ENCODE assay signal across 18 cellular contexts in genomic region chrX:48579259-48579658, GRCh38. TPM values are rescaled to one million over a fixed set of nuclear protein-coding genes. Genes with fewer than 3 reads are reported as not detected.
DNase-seq lines count a peak whose midpoint lies in the region; ATAC-seq, FAIRE-seq and TF ChIP-seq lines count a peak whose summit lies in the region.
"Had no signal": no experiment of that assay in that cellular context is flagged by ENCODE, and none has a peak within 500 bp of the region (broad histone marks: within the 10 kb centered on the region; RNA-seq: fewer than 3 reads in every experiment).

No MANE protein-coding gene starts in this region.

- CTCF ChIA-PET in A549 (lab: Yijun Ruan, JAX) = interaction anchor here (0.5 kb wide), 1 partner anchor 17 kb away, joined by 3 read pairs; no protein-coding TSS in a partner anchor

- H3K4me3 ChIP-seq in A549 (no peak overlapping the region), SJCRH30 (no peak overlapping the region)
- H3K4me3 ChIP-seq: heart left ventricle, pancreas, uterus had no signal

- peak; percentile 3 to 18; a peak in 1 of 6 replicates for ATAC-seq in A549
- ATAC-seq in foreskin keratinocyte = peak; percentile 42
- no peak for ATAC-seq in Right ventricle myocardium inferior
- ATAC-seq: activated CD8-positive, alpha-beta memory T cell treated with anti-CD3 and anti-CD28 coated beads, Interleukin-2, amount 10 ng/mL, durations not matched to agents 7 days and 5 days; heart left ventricle; pancreas had no signal

- TF ChIP-seq RAD21 in A549 (conservative IDR thresholded peaks at IDR 0.05 in 1 of 2, IDR thresholded peaks at IDR 0.05 in 1 of 2) = no peak

- H3K27ac ChIP-seq in A549 (no peak overlapping the region), SJCRH30 (peak overlapping the region; percentile 65), foreskin keratinocyte (no peak overlapping the region)
- H3K27ac ChIP-seq: heart left ventricle, pancreas, uterus had no signal

- peaks cover 49% of the 10 kb centered on the region for H3K36me3 ChIP-seq in SJCRH30
- H3K36me3 ChIP-seq: uterus had no signal

- no peaks in the 10 kb centered on the region for H3K9me3 Mint-ChIP-seq in activated CD4-positive, alpha-beta T cell treated with anti-CD3 and anti-CD28 coated beads, Interleukin-2, amount 10 ng/mL, durations not matched to agents 24 days and 14 days

- no peak for TF ChIP-seq EP300 in A549 (IDR thresholded peaks at IDR 0.05)

- intact Hi-C loops in activated CD4-positive, alpha-beta T cell treated with anti-CD3 and anti-CD28 coated beads, Interleukin-2, amount 10 ng/mL, durations not matched to agents 24 days and 14 days (cut with micrococcal nuclease) = no loop called here
- intact Hi-C loops in Right ventricle myocardium inferior (cut with DNase I) = no loop called here

- DNase-seq in A549 (ENCODE audit: low read depth in 1 of 2, low spot score in 1 of 2) = no peak
- DNase-seq in SJCRH30 = peak in 1 of 2 experiments; percentile 9
- no peak for DNase-seq in foreskin keratinocyte
- DNase-seq in activated CD4-positive, alpha-beta T cell treated with anti-CD3 and anti-CD28 coated beads, Interleukin-2, amount 10 ng/mL, durations not matched to agents 24 days and 14 days = no peak
- no peak for DNase-seq in kidney glomerular epithelial cell (lab: John Stamatoyannopoulos, UW)
- DNase-seq in Right ventricle myocardium inferior (ENCODE audit: missing footprints) = no peak
- no peak for DNase-seq in NCI-H1694 (lab: John Stamatoyannopoulos, UW)
- DNase-seq: activated CD4-positive, alpha-beta T cell treated with anti-CD3 and anti-CD28 coated beads for 1 hour; activated CD8-positive, alpha-beta memory T cell treated with anti-CD3 and anti-CD28 coated beads, Interleukin-2, amount 10 ng/mL, durations not matched to agents 7 days and 5 days; activated effector memory CD4-positive, alpha-beta T cell treated with Interleukin-2 at 50 U/mL for 16 hours; caudate nucleus; heart left ventricle; NCI-H1930; NCI-H345; pancreas; T-helper 9 cell; uterus had no signal

- peaks cover 48% of the 10 kb centered on the region for H3K36me3 Mint-ChIP-seq in activated CD4-positive, alpha-beta T cell treated with anti-CD3 and anti-CD28 coated beads, Interleukin-2, amount 10 ng/mL, durations not matched to agents 24 days and 14 days (ENCODE audit: low read depth)

- TF ChIP-seq POLR2A in A549 (IDR thresholded peaks at IDR 0.05; ENCODE audit: low read length) = no peak
- peak; percentile 35 for TF ChIP-seq POLR2A in GM18526 (IDR thresholded peaks at IDR 0.05; ENCODE audit: extremely low read depth, insufficient read length)

- H3K4me2 ChIP-seq in A549 = no peak overlapping the region

- no peak for FAIRE-seq in A549 (lab: Jason Lieb, UNC)
- FAIRE-seq: pancreas had no signal

- H3K9me3 ChIP-seq in A549 (no peaks in the 10 kb centered on the region), SJCRH30 (replicated peaks) (no peaks in the 10 kb centered on the region)
- H3K9me3 ChIP-seq: heart left ventricle, pancreas, uterus had no signal

- peaks cover 6% of the 10 kb centered on the region for H3K4me1 Mint-ChIP-seq in activated CD4-positive, alpha-beta T cell treated with anti-CD3 and anti-CD28 coated beads, Interleukin-2, amount 10 ng/mL, durations not matched to agents 24 days and 14 days

- TF ChIP-seq CTCF in A549 (IDR thresholded peaks at IDR 0.05) (no peak), foreskin keratinocyte (conservative IDR thresholded peaks at IDR 0.05) (no peak)

- H3K27me3 ChIP-seq in SJCRH30 = no peaks in the 10 kb centered on the region
- H3K27me3 ChIP-seq in foreskin keratinocyte = no peaks in the 10 kb centered on the region
- H3K27me3 ChIP-seq: heart left ventricle, pancreas, uterus had no signal

- H3K27ac Mint-ChIP-seq in activated CD4-positive, alpha-beta T cell treated with anti-CD3 and anti-CD28 coated beads, Interleukin-2, amount 10 ng/mL, durations not matched to agents 24 days and 14 days = no peak overlapping the region

- no peaks in the 10 kb centered on the region for H3K27me3 Mint-ChIP-seq in activated CD4-positive, alpha-beta T cell treated with anti-CD3 and anti-CD28 coated beads, Interleukin-2, amount 10 ng/mL, durations not matched to agents 24 days and 14 days
- H3K27me3 Mint-ChIP-seq: activated CD8-positive, alpha-beta memory T cell treated with anti-CD3 and anti-CD28 coated beads, Interleukin-2, amount 10 ng/mL, durations not matched to agents 7 days and 5 days had no signal

- H3K4me1 ChIP-seq in A549 (peaks cover 23% of the 10 kb centered on the region; the same call in 2 of the 3 replicates), SJCRH30 (peaks cover 14% of the 10 kb centered on the region), foreskin keratinocyte (peaks cover 18% of the 10 kb centered on the region)
- H3K4me1 ChIP-seq: uterus had no signal

- POLR2A ChIA-PET in A549 (lab: Yijun Ruan, JAX) = interaction anchor here (1.4 to 1.8 kb wide), 2 partner anchors 10 to 19 kb away, joined by 6 to 7 read pairs; no protein-coding TSS in a partner anchor

- WGBS in A549 (ENCODE audit: missing lambda C conversion rate) = 95% methylated on average over 2 of the region's 3 CpGs

- no peak overlapping the region for H3K4me3 Mint-ChIP-seq in activated CD4-positive, alpha-beta T cell treated with anti-CD3 and anti-CD28 coated beads, Interleukin-2, amount 10 ng/mL, durations not matched to agents 24 days and 14 days
- H3K4me3 Mint-ChIP-seq: activated CD8-positive, alpha-beta memory T cell treated with anti-CD3 and anti-CD28 coated beads, Interleukin-2, amount 10 ng/mL, durations not matched to agents 7 days and 5 days had no signal

TF ChIP-seq in A549, 52 proteins besides CTCF, POLR2A, EP300 and RAD21 (continues in another document):
- TF ChIP-seq ESRRA (IDR thresholded peaks at IDR 0.05; ENCODE audit: borderline replicate concordance, low read length) = no peak
- no peak for TF ChIP-seq ELK1 (IDR thresholded peaks at IDR 0.05; ENCODE audit: low read depth, low read length)
- TF ChIP-seq CBX2 (IDR thresholded peaks at IDR 0.05; ENCODE audit: borderline replicate concordance, low read depth) = no peak
- TF ChIP-seq TFCP2L1 (CRISPR knock-in tag; IDR thresholded peaks at IDR 0.05) = no peak

RNA-seq across cellular contexts. Expression of gene RBM3, which starts 5.0 kb away (rescaled TPM):
- polyA plus RNA-seq in A549 (2011; rRNA removed) = 214 and 337 TPM in 2 replicates
- 186 and 205 TPM in 2 replicates for polyA plus RNA-seq in A549 (2012; cell fraction: cytosol; rRNA removed)
- 145 and 200 TPM in 2 replicates for polyA plus RNA-seq in A549 (2012; cell fraction: nucleus; rRNA removed)
- 345 to 446 TPM (median 353 TPM) in 3 replicates for polyA plus RNA-seq in A549 (2017; fragmentation: RNase III; extraction: RNeasy Plus Mini Kit Qiagen cat#74134 plus additional on column Dnase treatment)
- 260 and 279 TPM in 2 replicates for polyA minus RNA-seq in A549 (2011; rRNA and poly(A)+ RNA removed)
- 117 and 135 TPM in 2 replicates for total RNA-seq in SJCRH30 (2014; rRNA removed; shearing (Covaris generic))
- 193 and 230 TPM in 2 replicates for total RNA-seq in foreskin keratinocyte
- 208 and 226 TPM in 2 replicates for polyA plus RNA-seq in foreskin keratinocyte
- 317 and 318 TPM in 2 replicates for total RNA-seq in activated CD4-positive, alpha-beta T cell treated with anti-CD3 and anti-CD28 coated beads, Interleukin-2, amount 10 ng/mL, durations not matched to agents 24 days and 14 days
- 113 TPM for total RNA-seq in Right ventricle myocardium inferior

RNA-seq across cellular contexts. Expression of gene WDR13, which starts 18.0 kb away (rescaled TPM):
- polyA plus RNA-seq in A549 (2011; rRNA removed) (32.4 and 47.4 TPM in 2 replicates), A549 (2017; fragmentation: RNase III; extraction: RNeasy Plus Mini Kit Qiagen cat#74134 plus additional on column Dnase treatment) (47.1 to 57.3 TPM (median 51.9 TPM) in 3 replicates), foreskin keratinocyte (71.6 and 79.4 TPM in 2 replicates)
- polyA plus RNA-seq in A549 (2012; cell fraction: cytosol; rRNA removed) = 159 and 194 TPM in 2 replicates
- 477 and 479 TPM in 2 replicates for polyA plus RNA-seq in A549 (2012; cell fraction: nucleus; rRNA removed)
- polyA minus RNA-seq in A549 (2011; rRNA and poly(A)+ RNA removed) = 34.6 and 58.3 TPM in 2 replicates
- total RNA-seq in SJCRH30 (2014; rRNA removed; shearing (Covaris generic)) = 19.9 and 23.6 TPM in 2 replicates
- total RNA-seq in foreskin keratinocyte (67.2 and 83.3 TPM in 2 replicates), Right ventricle myocardium inferior (170 TPM)
- total RNA-seq in activated CD4-positive, alpha-beta T cell treated with anti-CD3 and anti-CD28 coated beads, Interleukin-2, amount 10 ng/mL, durations not matched to agents 24 days and 14 days = 43.8 and 44.9 TPM in 2 replicates

RNA-seq across cellular contexts. Expression of gene TBC1D25, which starts 39.7 kb away (rescaled TPM):
- polyA plus RNA-seq in A549 (2011; rRNA removed) (8.6 and 10.8 TPM in 2 replicates), A549 (2017; fragmentation: RNase III; extraction: RNeasy Plus Mini Kit Qiagen cat#74134 plus additional on column Dnase treatment) (8.8 to 13.0 TPM (median 11.6 TPM) in 3 replicates), foreskin keratinocyte (9.6 and 10.6 TPM in 2 replicates)
- 18.1 and 19.4 TPM in 2 replicates for polyA plus RNA-seq in A549 (2012; cell fraction: cytosol; rRNA removed)
- 28.9 and 29.3 TPM in 2 replicates for polyA plus RNA-seq in A549 (2012; cell fraction: nucleus; rRNA removed)
- polyA minus RNA-seq in A549 (2011; rRNA and poly(A)+ RNA removed) = 14.6 and 21.8 TPM in 2 replicates
- total RNA-seq in SJCRH30 (2014; rRNA removed; shearing (Covaris generic)) = 4.3 and 4.6 TPM in 2 replicates
- total RNA-seq in foreskin keratinocyte (9.3 and 9.4 TPM in 2 replicates), Right ventricle myocardium inferior (20.5 TPM)
- 14.0 and 15.9 TPM in 2 replicates for total RNA-seq in activated CD4-positive, alpha-beta T cell treated with anti-CD3 and anti-CD28 coated beads, Interleukin-2, amount 10 ng/mL, durations not matched to agents 24 days and 14 days

RNA-seq across cellular contexts. Expression of gene EBP, which starts 57.7 kb away (rescaled TPM):
- polyA plus RNA-seq in A549 (2011; rRNA removed) (82.9 and 90.8 TPM in 2 replicates), A549 (2017; fragmentation: RNase III; extraction: RNeasy Plus Mini Kit Qiagen cat#74134 plus additional on column Dnase treatment) (114 to 159 TPM (median 142 TPM) in 3 replicates), foreskin keratinocyte (558 and 569 TPM in 2 replicates)
- polyA plus RNA-seq in A549 (2012; cell fraction: cytosol; rRNA removed) = 159 and 179 TPM in 2 replicates
- polyA plus RNA-seq in A549 (2012; cell fraction: nucleus; rRNA removed) = 211 and 234 TPM in 2 replicates
- 179 and 201 TPM in 2 replicates for polyA minus RNA-seq in A549 (2011; rRNA and poly(A)+ RNA removed)
- 61.7 and 71.9 TPM in 2 replicates for total RNA-seq in SJCRH30 (2014; rRNA removed; shearing (Covaris generic))
- total RNA-seq in foreskin keratinocyte (440 and 479 TPM in 2 replicates), Right ventricle myocardium inferior (54.1 TPM)
- 159 and 163 TPM in 2 replicates for total RNA-seq in activated CD4-positive, alpha-beta T cell treated with anti-CD3 and anti-CD28 coated beads, Interleukin-2, amount 10 ng/mL, durations not matched to agents 24 days and 14 days
